ENCODE assay signal across 10 cellular contexts in genomic region chr14:59358105-59358504, GRCh38.
DNase-seq lines count a peak whose midpoint lies in the region; ATAC-seq and TF ChIP-seq lines count a peak whose summit lies in the region.
"Had no signal": no experiment of that assay in that cellular context is flagged by ENCODE, and none has a peak within 500 bp of the region (broad histone marks: within the 10 kb centered on the region; RNA-seq: fewer than 3 reads in every experiment).

No MANE protein-coding gene starts in this region.

- no peak overlapping the region for H2AFZ ChIP-seq in mesenchymal stem cell (ENCODE audit: low read depth, low read length)

- H4K91ac ChIP-seq in mesenchymal stem cell (ENCODE audit: low read length): no peak overlapping the region

- peak overlapping the region in 1 of 2 experiments; percentile 37 for H2BK12ac ChIP-seq in mesenchymal stem cell (ENCODE audit: low read length in 2 of 2)

- no peak overlapping the region for H3K14ac ChIP-seq in mesenchymal stem cell (ENCODE audit: low read length in 2 of 2)

- H3K9me3 ChIP-seq in lower lobe of right lung: no peaks in the 10 kb centered on the region
- H3K9me3 ChIP-seq in mesenchymal stem cell (ENCODE audit: control insufficient read depth, low read length): no peaks in the 10 kb centered on the region
- H3K9me3 ChIP-seq: Caco-2 had no signal

- no peak overlapping the region for H4K8ac ChIP-seq in mesenchymal stem cell (ENCODE audit: low read length)

- H3K79me1 ChIP-seq in mesenchymal stem cell (replicated peaks; ENCODE audit: low read length, poor library complexity, severe bottlenecking): no peaks in the 10 kb centered on the region

- H3K23ac ChIP-seq in mesenchymal stem cell (ENCODE audit: low read length in 2 of 2): no peak overlapping the region

- WGBS in mesenchymal stem cell: 88% methylated on average over 1 of the region's 1 CpG

- ATAC-seq in lower lobe of right lung: peak; percentile 83

- H3K4me3 ChIP-seq in BJ (ENCODE audit: low read depth, low read length): no peak overlapping the region
- no peak overlapping the region for H3K4me3 ChIP-seq in choroid plexus epithelial cell (ENCODE audit: low read depth, low read length)
- H3K4me3 ChIP-seq in lower lobe of right lung: no peak overlapping the region
- H3K4me3 ChIP-seq in mesenchymal stem cell (ENCODE audit: insufficient read depth in 1 of 2, low read depth in 1 of 2, low read length in 2 of 2): no peak overlapping the region

- no peaks in the 10 kb centered on the region for H3K27me3 ChIP-seq in BJ (ENCODE audit: control insufficient read depth, insufficient read depth, low read length)
- no peaks in the 10 kb centered on the region for H3K27me3 ChIP-seq in lower lobe of right lung (ENCODE audit: low read depth)
- no peaks in the 10 kb centered on the region for H3K27me3 ChIP-seq in mesenchymal stem cell (ENCODE audit: control insufficient read depth in 1 of 2, insufficient read depth in 1 of 2, low read length in 2 of 2)

- no peak for TF ChIP-seq CTCF in BJ (IDR thresholded peaks at IDR 0.05; ENCODE audit: insufficient read depth, low read depth, low read length)
- no peak for TF ChIP-seq CTCF in choroid plexus epithelial cell (conservative IDR thresholded peaks at IDR 0.05; ENCODE audit: low read depth, low read length)
- TF ChIP-seq CTCF in lower lobe of right lung (IDR thresholded peaks at IDR 0.05): no peak

- H3K9ac ChIP-seq in mesenchymal stem cell (ENCODE audit: low read length): no peak overlapping the region

- no peak overlapping the region for H2BK15ac ChIP-seq in mesenchymal stem cell (ENCODE audit: low read depth, poor library complexity, severe bottlenecking)

- CTCF ChIA-PET in BJ (lab: Yijun Ruan, JAX): no interaction called here

- H3K36me3 ChIP-seq in BJ (ENCODE audit: control insufficient read depth, insufficient read depth, low read length): peaks cover 1% of the 10 kb centered on the region; the same call in 1 of the 2 replicates
- peaks cover 42% of the 10 kb centered on the region for H3K36me3 ChIP-seq in lower lobe of right lung
- H3K36me3 ChIP-seq in mesenchymal stem cell (ENCODE audit: control insufficient read depth in 1 of 2, insufficient read depth in 2 of 2, low read depth in 1 of 2, low read length in 2 of 2): peaks cover 12 to 26% of the 10 kb centered on the region in 2 experiments

- H3K4me1 ChIP-seq in lower lobe of right lung (peaks cover 53% of the 10 kb centered on the region), mesenchymal stem cell (ENCODE audit: control insufficient read depth, insufficient read depth, low read depth, low read length) (peaks cover 2% of the 10 kb centered on the region)

- no peak overlapping the region for H2AK5ac ChIP-seq in mesenchymal stem cell (ENCODE audit: low read length, severe bottlenecking)

- H3K27ac ChIP-seq in lower lobe of right lung (peak overlapping the region; percentile 53), mesenchymal stem cell (ENCODE audit: low read length, poor library complexity, severe bottlenecking) (no peak overlapping the region)

- no peak overlapping the region for H3K4ac ChIP-seq in mesenchymal stem cell (ENCODE audit: low read depth in 1 of 2, low read length in 2 of 2)

- POLR2A ChIA-PET in BJ (lab: Charles Lee): interaction anchor here (1.0 kb wide), 1 partner anchor 20 kb away, joined by 3 read pairs; no protein-coding TSS in a partner anchor

- no peak overlapping the region for H3K4me2 ChIP-seq in mesenchymal stem cell (ENCODE audit: low read length, poor library complexity, severe bottlenecking)

- H2BK120ac ChIP-seq in mesenchymal stem cell (ENCODE audit: low read depth, low read length): no peak overlapping the region

- H2BK5ac ChIP-seq in mesenchymal stem cell (ENCODE audit: low read depth, low read length, poor library complexity, severe bottlenecking): no peak overlapping the region

- peak overlapping the region in 1 of 2 experiments; percentile 41 for H3K18ac ChIP-seq in mesenchymal stem cell (ENCODE audit: low read depth in 1 of 2, low read length in 2 of 2)

- peak; percentile 87 for DNase-seq in BJ (ENCODE audit: low read depth)
- DNase-seq in NCI-H2029 (lab: John Stamatoyannopoulos, UW): peak; percentile 37
- DNase-seq in choroid plexus epithelial cell (ENCODE audit: low read depth): peak; percentile 79
- DNase-seq in lower lobe of right lung: no peak
- no peak for DNase-seq in mesenchymal stem cell
- no peak for DNase-seq in dedifferentiated amniotic fluid mesenchymal stem cell (ENCODE audit: extremely low spot score)
- DNase-seq in NCI-H2171 treated with DMSO at 0.1 percent for 48 hours (lab: John Stamatoyannopoulos, UW): no peak
- DNase-seq in NCI-H2227 (lab: John Stamatoyannopoulos, UW; ENCODE audit: unreplicated experiment): no peak
- DNase-seq: T-helper 9 cell had no signal

- intact Hi-C loops in lower lobe of right lung (cut with DNase I): no loop called here

Comparison
In these comparisons a context has a peak if more than half of its experiments do, and no peak if none do; other contexts are left out.
1. DNase-seq: peak in BJ (single experiment), NCI-H2029 (single experiment) and choroid plexus epithelial cell (single experiment); none in lower lobe of right lung (single experiment), mesenchymal stem cell (single experiment), dedifferentiated amniotic fluid mesenchymal stem cell (single experiment), NCI-H2171 treated with DMSO at 0.1 percent for 48 hours (single experiment) and NCI-H2227 (single experiment).